In genomic region chr20:53873249-53873642, GRCh38 we compare ENCODE assay signal across 1 cellular context.
TF ChIP-seq lines count a peak whose summit lies in the region.

No MANE protein-coding gene starts in this region.

TF ChIP-seq in GM12878, 131 proteins besides CTCF, POLR2A, EP300 and RAD21 (continued from another document):
- TF ChIP-seq NR2C1 (IDR thresholded peaks at IDR 0.05), result no peak
- TF ChIP-seq EED (IDR thresholded peaks at IDR 0.05; ENCODE audit: low read depth), result peak; percentile 7; the same call in 1 of the 2 replicates
- peak; percentile 76 for TF ChIP-seq NFXL1 (IDR thresholded peaks at IDR 0.05; ENCODE audit: borderline replicate concordance)
